7 cellular contexts compared by ENCODE assay signal in the genomic region with DNA sequence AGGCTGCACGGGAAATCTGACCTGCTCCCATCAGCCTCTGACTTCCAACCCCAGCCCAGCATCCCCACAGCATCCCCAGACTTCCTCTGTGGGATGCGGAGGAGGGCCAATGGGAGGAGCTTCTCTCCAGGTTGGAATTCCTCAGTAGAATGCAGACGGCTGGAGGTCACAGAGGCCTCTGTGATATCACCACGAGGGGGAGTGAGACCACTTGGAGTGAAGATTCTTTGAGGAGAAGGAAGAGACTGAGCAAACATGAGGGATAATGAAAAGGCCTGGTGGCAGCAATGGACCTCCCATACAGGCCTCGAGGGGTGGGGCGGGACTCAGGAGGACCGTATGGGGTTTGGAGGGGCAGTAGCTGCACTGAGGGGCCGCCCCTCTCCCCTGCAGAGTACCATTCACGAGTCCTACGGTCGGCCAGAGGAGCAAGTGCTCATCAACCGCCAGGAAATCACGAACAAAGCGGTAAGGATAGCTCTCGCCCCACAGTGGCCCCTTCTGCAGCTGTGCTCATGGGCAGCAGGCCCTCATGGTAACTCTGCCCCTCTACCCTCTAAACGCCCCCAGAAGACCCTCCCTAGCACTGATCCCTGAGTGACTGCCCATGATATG. TPM values are rescaled to one million over a fixed set of nuclear protein-coding genes. Genes with fewer than 3 reads are reported as not detected.
A peak's percentile ranks its signal among the peaks of the same experiment; 100 is the strongest.
DNase-seq lines count a peak whose midpoint lies in the region; ATAC-seq and TF ChIP-seq lines count a peak whose summit lies in the region.

Gene CATSPER4 (plus strand): TSS at position 230 of the 615 bp plus-strand sequence. CDS start 26 bp downstream, at position 256.

- H3K79me2 ChIP-seq in Loucy (ENCODE audit: insufficient read depth, low read length) (no peaks in the 10 kb centered on the region), neural cell (replicated peaks; ENCODE audit: insufficient read depth, low read length) (no peaks in the 10 kb centered on the region)

- DNase-seq in ELF-1 (ENCODE audit: low read depth, low spot score) (peak; percentile 93), chondrocyte (ENCODE audit: low spot score) (no peak)
- DNase-seq in stimulated activated CD4-positive, alpha-beta T cell treated with anti-CD3 and anti-CD28 coated beads, Interleukin-12 subunit alpha, Interleukin-12 subunit beta, amount 100 ng/mL, for 4 hours = no peak

- no peaks in the 10 kb centered on the region for H3K4me1 Mint-ChIP-seq in chondrocyte (ENCODE audit: low read depth)

- H3K4me2 ChIP-seq in Loucy (ENCODE audit: low read depth, low read length, poor library complexity, severe bottlenecking) = peak within 1 kb of the TSS; percentile 67
- H3K4me2 ChIP-seq in neural cell (ENCODE audit: low read length) = no peak within 1 kb of the TSS

- no peak within 1 kb of the TSS for H3K27ac ChIP-seq in neural cell (ENCODE audit: low read length)

- H3K4me3 Mint-ChIP-seq in chondrocyte (ENCODE audit: unreplicated experiment) = no peak within 1 kb of the TSS

- no peaks in the 10 kb centered on the region for H3F3A ChIP-seq in Loucy (ENCODE audit: low read depth)
- no peaks in the 10 kb centered on the region for H3F3A ChIP-seq in neural cell (ENCODE audit: insufficient read depth, low read length, poor library complexity, severe bottlenecking)

- TF ChIP-seq EP300 in neural cell (conservative IDR thresholded peaks at IDR 0.05; ENCODE audit: poor library complexity, severe bottlenecking) = no peak

- TF ChIP-seq CTCF in Loucy (conservative IDR thresholded peaks at IDR 0.05; ENCODE audit: low read length) (peak; percentile 30), chondrocyte (IDR thresholded peaks at IDR 0.05) (peak; percentile 35), neural cell (IDR thresholded peaks at IDR 0.05; ENCODE audit: poor library complexity, severe bottlenecking) (peak; percentile 24)

- H3K9me2 ChIP-seq in Loucy (replicated peaks; ENCODE audit: low read depth, low read length) = no peaks in the 10 kb centered on the region
- no peaks in the 10 kb centered on the region for H3K9me2 ChIP-seq in neural cell (ENCODE audit: insufficient read depth, low read length)

- H3K9me3 Mint-ChIP-seq in chondrocyte (ENCODE audit: low read depth) = no peaks in the 10 kb centered on the region

- H3K4me3 ChIP-seq in Loucy (ENCODE audit: low read length, poor library complexity, severe bottlenecking) (no peak within 1 kb of the TSS), neural cell (ENCODE audit: low read length) (no peak within 1 kb of the TSS)

- H2AFZ ChIP-seq in Loucy (ENCODE audit: low read length) = 0 out of 2 replicates have a peak within 1 kb of the TSS, but pooled peaks have one; percentile 41
- H2AFZ ChIP-seq in neural cell (ENCODE audit: low read depth, low read length) = no peak within 1 kb of the TSS

- peaks cover 9% of the 10 kb centered on the region for H3K27me3 Mint-ChIP-seq in chondrocyte (ENCODE audit: low read depth)

- H4K20me1 ChIP-seq in Loucy (ENCODE audit: insufficient read depth, low read length, poor library complexity, severe bottlenecking) (no peaks in the 10 kb centered on the region), neural cell (ENCODE audit: insufficient read depth) (no peaks in the 10 kb centered on the region)

- peaks cover 12% of the 10 kb centered on the region for H3K4me1 ChIP-seq in Loucy (ENCODE audit: insufficient read depth, low read length, poor library complexity, severe bottlenecking)

- no peak for ATAC-seq in GM18520 (IDR thresholded peaks at IDR 0.05; ENCODE audit: unreplicated experiment)
- no peak for ATAC-seq in HG03354 (IDR thresholded peaks at IDR 0.05; ENCODE audit: poor library complexity, severe bottlenecking, unreplicated experiment)

- H3K9me3 ChIP-seq in Loucy (ENCODE audit: insufficient read depth, low read depth, low read length) = no peaks in the 10 kb centered on the region
- H3K9me3 ChIP-seq in neural cell (ENCODE audit: low read length) = no peaks in the 10 kb centered on the region

- peaks cover 1% of the 10 kb centered on the region for H3K36me3 Mint-ChIP-seq in chondrocyte (ENCODE audit: low read depth)

- H3K27me3 ChIP-seq in Loucy (ENCODE audit: insufficient read depth, low read length, poor library complexity, severe bottlenecking) (no peaks in the 10 kb centered on the region), neural cell (ENCODE audit: insufficient read depth, low read depth, low read length) (no peaks in the 10 kb centered on the region)

- TF ChIP-seq RAD21 in neural cell (conservative IDR thresholded peaks at IDR 0.05) = peak; percentile 19

- H3K27ac Mint-ChIP-seq in chondrocyte (ENCODE audit: unreplicated experiment) = no peak within 1 kb of the TSS

- H3K9ac ChIP-seq in Loucy (ENCODE audit: low read depth, low read length, poor library complexity, severe bottlenecking) = no peak within 1 kb of the TSS
- H3K9ac ChIP-seq in neural cell (ENCODE audit: low read length) = no peak within 1 kb of the TSS

- H3K36me3 ChIP-seq in Loucy (ENCODE audit: insufficient read depth, low read length) (no peaks in the 10 kb centered on the region), neural cell (ENCODE audit: insufficient read depth, low read length) (no peaks in the 10 kb centered on the region)

TF ChIP-seq in neural cell, 6 proteins besides CTCF, POLR2A, EP300 and RAD21:
- TF ChIP-seq MXI1 (conservative IDR thresholded peaks at IDR 0.05; ENCODE audit: poor library complexity, severe bottlenecking) = no peak
- TF ChIP-seq SMC3 (conservative IDR thresholded peaks at IDR 0.05; ENCODE audit: poor library complexity) = no peak
- no peak for TF ChIP-seq POLR2AphosphoS5 (IDR thresholded peaks at IDR 0.05)
- no peak for TF ChIP-seq REST (IDR thresholded peaks at IDR 0.05; ENCODE audit: borderline replicate concordance)
- TF ChIP-seq EZH2 (IDR thresholded peaks at IDR 0.05; ENCODE audit: borderline replicate concordance, insufficient read depth, low read length, poor library complexity, severe bottlenecking) = no peak
- TF ChIP-seq TAF1 (IDR thresholded peaks at IDR 0.05; ENCODE audit: low read depth) = no peak

RNA-seq across cellular contexts. Expression of gene CATSPER4, which starts in this region (rescaled TPM):
- total RNA-seq in chondrocyte = not detected in 3 replicates
- not detected in 2 replicates for polyA plus RNA-seq in neural cell
- not detected in 2 replicates for polyA minus RNA-seq in neural cell
